Comparison of ENCODE assay signal across 2 cellular contexts in genomic region chr6:3489032-3489757, GRCh38.
TF ChIP-seq lines count a peak whose summit lies in the region.

No MANE protein-coding gene starts in this region.

TF ChIP-seq in HepG2, 621 proteins besides CTCF, POLR2A, EP300 and RAD21:
- TF ChIP-seq ZNF263 (CRISPR knock-in tag; IDR thresholded peaks at IDR 0.05), result no peak
- TF ChIP-seq MAFF (IDR thresholded peaks at IDR 0.05; ENCODE audit: low read depth, low read length), result 0 out of 2 replicates have a peak, but pooled peaks have one; percentile 10
- no peak for TF ChIP-seq FOXJ3 (CRISPR knock-in tag; IDR thresholded peaks at IDR 0.05; ENCODE audit: borderline replicate concordance)
- TF ChIP-seq FOXO1 (CRISPR knock-in tag; IDR thresholded peaks at IDR 0.05), result no peak
- peak; percentile 22; the same call in 1 of the 2 replicates for TF ChIP-seq SOX5 (CRISPR knock-in tag; IDR thresholded peaks at IDR 0.05; ENCODE audit: borderline replicate concordance)
- TF ChIP-seq SOX13 (IDR thresholded peaks at IDR 0.05), result no peak
- TF ChIP-seq SOX13 (CRISPR knock-in tag; conservative IDR thresholded peaks at IDR 0.05 in 1 of 2, IDR thresholded peaks at IDR 0.05 in 1 of 2), result no peak
- TF ChIP-seq THAP11 (CRISPR knock-in tag; IDR thresholded peaks at IDR 0.05), result no peak
- TF ChIP-seq ZNF878 (CRISPR knock-in tag; IDR thresholded peaks at IDR 0.05), result no peak
- no peak for TF ChIP-seq SIN3A (IDR thresholded peaks at IDR 0.05; ENCODE audit: borderline replicate concordance, low read depth, low read length)
- TF ChIP-seq MAFK (conservative IDR thresholded peaks at IDR 0.05 in 1 of 2, IDR thresholded peaks at IDR 0.05 in 1 of 2; ENCODE audit: low read length in 2 of 2), result peak; percentile 25 to 40; a peak in 2 of 4 replicates
- TF ChIP-seq ATF7 (IDR thresholded peaks at IDR 0.05), result 0 out of 2 replicates have a peak, but pooled peaks have one; percentile 18
- TF ChIP-seq ATF7 (CRISPR knock-in tag; IDR thresholded peaks at IDR 0.05), result no peak
- TF ChIP-seq IRF2 (CRISPR knock-in tag; IDR thresholded peaks at IDR 0.05), result no peak
- no peak for TF ChIP-seq ARHGAP35 (CRISPR knock-in tag; IDR thresholded peaks at IDR 0.05; ENCODE audit: borderline replicate concordance)
- no peak for TF ChIP-seq EED (CRISPR knock-in tag; IDR thresholded peaks at IDR 0.05)
- TF ChIP-seq RARA (CRISPR knock-in tag; IDR thresholded peaks at IDR 0.05), result no peak
- TF ChIP-seq ZNF552 (CRISPR knock-in tag; IDR thresholded peaks at IDR 0.05; ENCODE audit: borderline replicate concordance), result no peak
- no peak for TF ChIP-seq ZNF136 (CRISPR knock-in tag; IDR thresholded peaks at IDR 0.05; ENCODE audit: low read depth)
- no peak for TF ChIP-seq ZNF33A (CRISPR knock-in tag; IDR thresholded peaks at IDR 0.05; ENCODE audit: borderline replicate concordance)
- no peak for TF ChIP-seq JARID2 (CRISPR knock-in tag; IDR thresholded peaks at IDR 0.05; ENCODE audit: insufficient replicate concordance)
- no peak for TF ChIP-seq MYC (CRISPR knock-in tag; IDR thresholded peaks at IDR 0.05; ENCODE audit: borderline replicate concordance)
- TF ChIP-seq ZBTB7A (CRISPR knock-in tag; IDR thresholded peaks at IDR 0.05), result no peak
- TF ChIP-seq ZNF788 (CRISPR knock-in tag; IDR thresholded peaks at IDR 0.05; ENCODE audit: borderline replicate concordance), result no peak
- no peak for TF ChIP-seq POLR2G (IDR thresholded peaks at IDR 0.05; ENCODE audit: low read depth, low read length)
- TF ChIP-seq SAFB2 (CRISPR knock-in tag; IDR thresholded peaks at IDR 0.05; ENCODE audit: borderline replicate concordance, low read depth), result no peak
- no peak for TF ChIP-seq ZNF124 (CRISPR knock-in tag; IDR thresholded peaks at IDR 0.05)
- TF ChIP-seq TCF7L2 (IDR thresholded peaks at IDR 0.05; ENCODE audit: low read depth, low read length), result no peak
- TF ChIP-seq PCBP1 (IDR thresholded peaks at IDR 0.05; ENCODE audit: borderline replicate concordance, low read depth, low read length), result no peak
- TF ChIP-seq HES4 (CRISPR knock-in tag; IDR thresholded peaks at IDR 0.05; ENCODE audit: borderline replicate concordance), result no peak
- no peak for TF ChIP-seq YEATS2 (CRISPR knock-in tag; IDR thresholded peaks at IDR 0.05; ENCODE audit: borderline replicate concordance)
- TF ChIP-seq PRMT3 (CRISPR knock-in tag; IDR thresholded peaks at IDR 0.05; ENCODE audit: borderline replicate concordance, low read depth), result no peak
- no peak for TF ChIP-seq MTA1 (CRISPR knock-in tag; IDR thresholded peaks at IDR 0.05; ENCODE audit: borderline replicate concordance)

TF ChIP-seq in K562, 482 proteins besides CTCF, POLR2A, EP300 and RAD21:
- TF ChIP-seq TSHZ1 (CRISPR knock-in tag; IDR thresholded peaks at IDR 0.05) (no peak), FOSL1 (tag; conservative IDR thresholded peaks at IDR 0.05) (no peak), HCFC1 (IDR thresholded peaks at IDR 0.05; ENCODE audit: low read depth, low read length) (no peak), CBFA2T3 (IDR thresholded peaks at IDR 0.05) (no peak), ZNF316 (IDR thresholded peaks at IDR 0.05) (0 out of 2 replicates have a peak, but pooled peaks have one; percentile 39), SOX6 (IDR thresholded peaks at IDR 0.05) (no peak), CCNT2 (IDR thresholded peaks at IDR 0.05; ENCODE audit: borderline replicate concordance, extremely low read depth, insufficient read length, low read depth, low read length) (no peak), C11orf30 (IDR thresholded peaks at IDR 0.05; ENCODE audit: low read depth) (peak; percentile 12; the same call in 1 of the 2 replicates), ETV1 (tag; conservative IDR thresholded peaks at IDR 0.05; ENCODE audit: low read depth) (no peak)
